Comparison of ENCODE assay signal across 21 cellular contexts in genomic region chr20:45538209-45538798, GRCh38. TPM values are rescaled to one million over a fixed set of nuclear protein-coding genes. Genes with fewer than 3 reads are reported as not detected.
DNase-seq lines count a peak whose midpoint lies in the region; ATAC-seq, FAIRE-seq and TF ChIP-seq lines count a peak whose summit lies in the region.
"Had no signal": no experiment of that assay in that cellular context is flagged by ENCODE, and none has a peak within 500 bp of the region (broad histone marks: within the 10 kb centered on the region; RNA-seq: fewer than 3 reads in every experiment).

No MANE protein-coding gene starts in this region.

- H3K9me3 Mint-ChIP-seq in neural progenitor cell, result no peaks in the 10 kb centered on the region
- H3K9me3 Mint-ChIP-seq in mesothelial cell of epicardium, result no peaks in the 10 kb centered on the region
- H3K9me3 Mint-ChIP-seq: activated T-helper 2 cell treated with anti-CD3 and anti-CD28 coated beads, Interferon-gamma antibody, Interleukin-2, Interleukin-4, amounts not matched to agents 10 μg/mL and 5 μg/mL and 100 μg/mL, durations not matched to agents 14 hours and 24 hours and 36 hours; effector memory CD8-positive, alpha-beta T cell; stimulated activated effector memory CD8-positive, alpha-beta T cell treated with anti-CD3 and anti-CD28 coated beads, Interleukin-12 subunit alpha, Interleukin-12 subunit beta, amount 100 ng/mL, for 72 hours had no signal

- no peaks in the 10 kb centered on the region for H4K20me1 ChIP-seq in H1 (replicated peaks in 1 of 2; ENCODE audit: control insufficient read depth in 1 of 2, insufficient read depth in 2 of 2, low read length in 2 of 2)
- no peaks in the 10 kb centered on the region for H4K20me1 ChIP-seq in neural progenitor cell (ENCODE audit: low read depth)

- H3K4me3 Mint-ChIP-seq in neural progenitor cell (no peak overlapping the region), mesothelial cell of epicardium (no peak overlapping the region)
- H3K4me3 Mint-ChIP-seq: effector memory CD8-positive, alpha-beta T cell; naive B cell; stimulated activated effector memory CD8-positive, alpha-beta T cell treated with anti-CD3 and anti-CD28 coated beads, Interleukin-12 subunit alpha, Interleukin-12 subunit beta, amount 100 ng/mL, for 72 hours had no signal

- no peaks in the 10 kb centered on the region for H3K4me1 Mint-ChIP-seq in neural progenitor cell
- H3K4me1 Mint-ChIP-seq in mesothelial cell of epicardium, result no peaks in the 10 kb centered on the region
- H3K4me1 Mint-ChIP-seq: naive B cell; stimulated activated effector memory CD8-positive, alpha-beta T cell treated with anti-CD3 and anti-CD28 coated beads, Interleukin-12 subunit alpha, Interleukin-12 subunit beta, amount 100 ng/mL, for 72 hours had no signal

- ATAC-seq in GM18858 (IDR thresholded peaks at IDR 0.05; ENCODE audit: unreplicated experiment), result no peak
- no peak for ATAC-seq in HG03135 (IDR thresholded peaks at IDR 0.05; ENCODE audit: unreplicated experiment)
- ATAC-seq: effector memory CD8-positive, alpha-beta T cell; lower lobe of right lung; stimulated activated effector memory CD8-positive, alpha-beta T cell treated with anti-CD3 and anti-CD28 coated beads, Interleukin-12 subunit alpha, Interleukin-12 subunit beta, amount 100 ng/mL, for 72 hours had no signal

- H3K36me3 ChIP-seq in H1 (ENCODE audit: control insufficient read depth in 2 of 4, insufficient read depth in 4 of 4, low read length in 3 of 4) (no peaks in the 10 kb centered on the region), neural progenitor cell (no peaks in the 10 kb centered on the region)
- H3K36me3 ChIP-seq: lower lobe of right lung, tibial nerve had no signal

- no peak overlapping the region for H3K27ac ChIP-seq in H1 (ENCODE audit: low read depth, low read length)
- no peak overlapping the region for H3K27ac ChIP-seq in neural progenitor cell
- H3K27ac ChIP-seq: lower lobe of right lung, tibial nerve, VCaP had no signal

- H3K36me3 Mint-ChIP-seq in neural progenitor cell (no peaks in the 10 kb centered on the region), mesothelial cell of epicardium (no peaks in the 10 kb centered on the region)
- H3K36me3 Mint-ChIP-seq: naive B cell; stimulated activated effector memory CD8-positive, alpha-beta T cell treated with anti-CD3 and anti-CD28 coated beads, Interleukin-12 subunit alpha, Interleukin-12 subunit beta, amount 100 ng/mL, for 72 hours had no signal

- H3K9ac ChIP-seq in H1 (replicated peaks in 1 of 4; ENCODE audit: extremely low read depth in 1 of 4, low read depth in 3 of 4, low read length in 3 of 4) (no peak overlapping the region), neural progenitor cell (no peak overlapping the region)

- no peak overlapping the region for H3K4ac ChIP-seq in H1 (replicated peaks; ENCODE audit: insufficient read length, low read depth, low read length)

- peak; percentile 36 for FAIRE-seq in H1 (lab: Jason Lieb, UNC)

- H3K14ac ChIP-seq in H1 (ENCODE audit: insufficient read length), result no peak overlapping the region

- no peaks in the 10 kb centered on the region for H3F3A ChIP-seq in neural progenitor cell (ENCODE audit: low read depth)

- no peak overlapping the region for H4K91ac ChIP-seq in H1 (replicated peaks; ENCODE audit: insufficient read length, low read length)

- TF ChIP-seq EP300 in H1 (IDR thresholded peaks at IDR 0.05; ENCODE audit: borderline replicate concordance in 1 of 2, low read depth in 2 of 2, low read length in 2 of 2), result no peak

- H2BK15ac ChIP-seq in H1 (ENCODE audit: low read length), result no peak overlapping the region

- H2BK120ac ChIP-seq in H1 (replicated peaks; ENCODE audit: low read depth, low read length), result no peak overlapping the region

- H3K9me3 ChIP-seq in H1 (ENCODE audit: insufficient read depth in 2 of 2, low read depth in 1 of 2, low read length in 1 of 2), result no peaks in the 10 kb centered on the region
- H3K9me3 ChIP-seq in neural progenitor cell (ENCODE audit: low read depth), result no peaks in the 10 kb centered on the region
- H3K9me3 ChIP-seq: lower lobe of right lung, tibial nerve had no signal

- 86% methylated on average over 7 of the region's 7 CpGs; no CpG with 5 or more reads in 1 of the 2 experiments for WGBS in H1 (ENCODE audit: extremely low coverage in 1 of 2, insufficient coverage in 1 of 2, insufficient read length in 1 of 2, insufficient replicate concordance in 2 of 2, low coverage in 1 of 2, low lambda C conversion rate in 2 of 2, missing lambda C conversion rate in 1 of 2), 2 experiments

- H3K4me3 ChIP-seq in GM12864 (ENCODE audit: low read depth, low read length) (no peak overlapping the region), NB4 (ENCODE audit: low read depth, low read length) (no peak overlapping the region), H1 (ENCODE audit: extremely low read depth in 1 of 4, insufficient read depth in 2 of 4, low read depth in 3 of 4, low read length in 4 of 4) (no peak overlapping the region), neural progenitor cell (no peak overlapping the region)
- H3K4me3 ChIP-seq: lower lobe of right lung, tibial nerve had no signal

- TF ChIP-seq CTCF in GM12864 (IDR thresholded peaks at IDR 0.05; ENCODE audit: low read depth, low read length, missing control alignments) (peak; percentile 18), NB4 (IDR thresholded peaks at IDR 0.05; ENCODE audit: low read depth, low read length) (peak; percentile 27), H1 (IDR thresholded peaks at IDR 0.05; ENCODE audit: control extremely low read depth in 1 of 3, insufficient read depth in 1 of 3, low read depth in 1 of 3, low read length in 3 of 3) (peak; percentile 43 to 75 (median 52)), neural progenitor cell (IDR thresholded peaks at IDR 0.05) (peak; percentile 37), mesothelial cell of epicardium (IDR thresholded peaks at IDR 0.05; ENCODE audit: unreplicated experiment) (no peak)

- no peaks in the 10 kb centered on the region for H3K23me2 ChIP-seq in H1 (ENCODE audit: low read depth, low read length)

- H3K56ac ChIP-seq in H1 (replicated peaks; ENCODE audit: insufficient read length, low read depth, low read length), result no peak overlapping the region

- DNase-seq in GM12864 (ENCODE audit: low read depth) (no peak), NB4 (ENCODE audit: low read depth) (no peak), H1 (ENCODE audit: low read depth in 1 of 2, low spot score in 2 of 2) (peak in 1 of 2 experiments; percentile 65), neural progenitor cell (ENCODE audit: low spot score) (peak; percentile 13), mesothelial cell of epicardium (ENCODE audit: low spot score in 2 of 2, unreplicated experiment in 2 of 2) (no peak)
- DNase-seq: cerebellar nuclear complex; effector memory CD8-positive, alpha-beta T cell; lower lobe of right lung; naive B cell; NCI-H187 treated with DMSO at 0.1 percent for 48 hours; NCI-H524 treated with DMSO at 0.1 percent for 48 hours; posterior cingulate gyrus; SW 1271 had no signal

- POLR2A ChIA-PET in H1 (lab: Charles Lee; ENCODE audit: partially characterized antibody), result interaction anchor here (0.7 kb wide), 1 partner anchor 233 kb away, joined by 3 read pairs; no protein-coding TSS in a partner anchor

- H3K79me2 ChIP-seq in H1 (ENCODE audit: control insufficient read depth in 1 of 2, insufficient read depth in 2 of 2, low read length in 2 of 2) (no peaks in the 10 kb centered on the region), neural progenitor cell (ENCODE audit: low read depth) (no peaks in the 10 kb centered on the region)

- H3K18ac ChIP-seq in H1 (ENCODE audit: extremely low read depth, low read length), result no peak overlapping the region

- H3K27me3 ChIP-seq in H1 (replicated peaks in 1 of 4; ENCODE audit: control insufficient read depth in 3 of 4, extremely low read depth in 1 of 4, insufficient read depth in 3 of 4, low read length in 3 of 4), result no peaks in the 10 kb centered on the region
- no peaks in the 10 kb centered on the region for H3K27me3 ChIP-seq in neural progenitor cell

- H3K27me3 Mint-ChIP-seq in neural progenitor cell (ENCODE audit: insufficient read depth, low read depth) (peaks cover 5% of the 10 kb centered on the region), mesothelial cell of epicardium (ENCODE audit: low read depth) (peaks cover 49% of the 10 kb centered on the region)

- no peak overlapping the region for H2BK5ac ChIP-seq in H1 (ENCODE audit: low read depth, low read length)

- H2BK20ac ChIP-seq in H1 (ENCODE audit: low read length), result no peak overlapping the region

- TF ChIP-seq POLR2A in NB4 (IDR thresholded peaks at IDR 0.05; ENCODE audit: extremely low read depth, insufficient read length) (no peak), H1 (IDR thresholded peaks at IDR 0.05; ENCODE audit: control extremely low read depth in 1 of 2, low read depth in 2 of 2, low read length in 2 of 2) (no peak)

- H4K5ac ChIP-seq in H1 (ENCODE audit: insufficient read length, low read depth, low read length), result no peak overlapping the region

- H3K79me1 ChIP-seq in H1 (ENCODE audit: low read depth, low read length), result no peaks in the 10 kb centered on the region

- H2AK5ac ChIP-seq in H1 (ENCODE audit: low read depth, low read length), result no peak overlapping the region

- H3K23ac ChIP-seq in H1 (ENCODE audit: insufficient read length), result no peak overlapping the region

- H4K8ac ChIP-seq in H1 (ENCODE audit: extremely low read depth, insufficient read depth, low read length), result no peak overlapping the region

- H2AFZ ChIP-seq in H1 (ENCODE audit: low read length) (no peak overlapping the region), neural progenitor cell (replicated peaks) (no peak overlapping the region)

- no peaks in the 10 kb centered on the region for H3K4me1 ChIP-seq in H1 (replicated peaks in 1 of 4; ENCODE audit: control insufficient read depth in 3 of 4, insufficient read depth in 4 of 4, low read length in 3 of 4)
- no peaks in the 10 kb centered on the region for H3K4me1 ChIP-seq in neural progenitor cell
- H3K4me1 ChIP-seq: lower lobe of right lung, tibial nerve had no signal

- H3K4me2 ChIP-seq in H1 (ENCODE audit: insufficient read depth in 1 of 2, low read depth in 2 of 2, low read length in 2 of 2) (no peak overlapping the region), neural progenitor cell (no peak overlapping the region)

- CTCF ChIA-PET in H1 (lab: Charles Lee; ENCODE audit: partially characterized antibody), result interaction anchor here (0.6 to 6.5 kb wide), 32 partner anchors 8 to 425 kb away, joined by 3 to 42 read pairs (median 4); partner anchors contain the start of gene EPPIN

- peak; percentile 29 to 47; a peak in 2 of 4 replicates for TF ChIP-seq RAD21 in H1 (IDR thresholded peaks at IDR 0.05 in 1 of 2, conservative IDR thresholded peaks at IDR 0.05 in 1 of 2; ENCODE audit: low read depth in 2 of 2, low read length in 2 of 2)

- H3K27ac Mint-ChIP-seq in neural progenitor cell (no peak overlapping the region), mesothelial cell of epicardium (no peak overlapping the region)
- H3K27ac Mint-ChIP-seq: activated T-helper 2 cell treated with anti-CD3 and anti-CD28 coated beads, Interferon-gamma antibody, Interleukin-2, Interleukin-4, amounts not matched to agents 10 μg/mL and 5 μg/mL and 100 μg/mL, durations not matched to agents 14 hours and 24 hours and 36 hours; effector memory CD8-positive, alpha-beta T cell; naive B cell; stimulated activated effector memory CD8-positive, alpha-beta T cell treated with anti-CD3 and anti-CD28 coated beads, Interleukin-12 subunit alpha, Interleukin-12 subunit beta, amount 100 ng/mL, for 72 hours had no signal

- no peak overlapping the region for H2BK12ac ChIP-seq in H1 (ENCODE audit: low read depth, low read length)

RNA-seq across cellular contexts. Expression of gene WFDC6, which starts 1.0 kb away (rescaled TPM):
- total RNA-seq in H1 (2021; fragmentation: NEBNext Ultra II Directional; extraction: Animal tissue kit (Norgen Biotek cat#: 25700)), result not detected in 2 replicates
- not detected in 2 replicates for polyA plus RNA-seq in H1 (2011; rRNA removed)
- polyA plus RNA-seq in H1 (2011; cell fraction: cytosol; rRNA removed), result not detected
- not detected for polyA plus RNA-seq in H1 (2011; cell fraction: nucleus; rRNA removed)
- polyA plus RNA-seq in H1 (2012, experiment 1 of 2), result not detected in 4 replicates
- not detected for polyA plus RNA-seq in H1 (2012, experiment 2 of 2)
- 0.10 TPM for polyA plus RNA-seq in H1 (2013, experiment 1 of 2)
- polyA plus RNA-seq in H1 (2013, experiment 2 of 2), result not detected
- polyA minus RNA-seq in H1 (2011; rRNA and poly(A)+ RNA removed), result not detected in 2 replicates
- polyA minus RNA-seq in H1 (2011; cell fraction: cytosol; rRNA and poly(A)+ RNA removed), result not detected
- not detected for polyA minus RNA-seq in H1 (2011; cell fraction: nucleus; rRNA and poly(A)+ RNA removed)
- not detected in 2 replicates for total RNA-seq in neural progenitor cell (ENCODE audit: low replicate concordance)
- not detected in 3 replicates for total RNA-seq in mesothelial cell of epicardium
- total RNA-seq: activated T-helper 2 cell treated with anti-CD3 and anti-CD28 coated beads, Interferon-gamma antibody, Interleukin-2, Interleukin-4, amounts not matched to agents 10 μg/mL and 5 μg/mL and 100 μg/mL, durations not matched to agents 14 hours and 24 hours and 36 hours; fibroblast of villous mesenchyme; lower lobe of right lung; tibial nerve had no signal
- polyA plus RNA-seq: BJ had no signal

RNA-seq across cellular contexts. Expression of gene EPPIN, which starts 8.9 kb away (rescaled TPM):
- 0.13 TPM in 1 of 2 replicates, not detected in the other for total RNA-seq in H1 (2021; fragmentation: NEBNext Ultra II Directional; extraction: Animal tissue kit (Norgen Biotek cat#: 25700))
- polyA plus RNA-seq in H1 (2011; rRNA removed), result 0.06 TPM in 1 of 2 replicates, not detected in the other
- not detected for polyA plus RNA-seq in H1 (2011; cell fraction: cytosol; rRNA removed)
- polyA plus RNA-seq in H1 (2011; cell fraction: nucleus; rRNA removed), result 0.17 TPM
- polyA plus RNA-seq in H1 (2012, experiment 1 of 2), result 0.20 to 0.54 TPM (median 0.34 TPM) in 4 replicates
- 0.14 TPM for polyA plus RNA-seq in H1 (2012, experiment 2 of 2)
- 0.14 TPM for polyA plus RNA-seq in H1 (2013, experiment 1 of 2)
- 0.20 TPM for polyA plus RNA-seq in H1 (2013, experiment 2 of 2)
- polyA minus RNA-seq in H1 (2011; rRNA and poly(A)+ RNA removed), result not detected in 2 replicates
- polyA minus RNA-seq in H1 (2011; cell fraction: cytosol; rRNA and poly(A)+ RNA removed), result not detected
- polyA minus RNA-seq in H1 (2011; cell fraction: nucleus; rRNA and poly(A)+ RNA removed), result 0.20 TPM
- total RNA-seq in neural progenitor cell (ENCODE audit: low replicate concordance), result not detected in 2 replicates
- total RNA-seq in mesothelial cell of epicardium, result not detected in 3 replicates
- total RNA-seq: activated T-helper 2 cell treated with anti-CD3 and anti-CD28 coated beads, Interferon-gamma antibody, Interleukin-2, Interleukin-4, amounts not matched to agents 10 μg/mL and 5 μg/mL and 100 μg/mL, durations not matched to agents 14 hours and 24 hours and 36 hours; fibroblast of villous mesenchyme; tibial nerve had no signal
- polyA plus RNA-seq: BJ had no signal

RNA-seq across cellular contexts. Expression of gene SPINT3, which starts 22.9 kb away (rescaled TPM):
- not detected in 2 replicates for total RNA-seq in H1 (2021; fragmentation: NEBNext Ultra II Directional; extraction: Animal tissue kit (Norgen Biotek cat#: 25700))
- polyA plus RNA-seq in H1 (2011; rRNA removed), result not detected in 2 replicates
- polyA plus RNA-seq in H1 (2011; cell fraction: cytosol; rRNA removed), result not detected
- polyA plus RNA-seq in H1 (2011; cell fraction: nucleus; rRNA removed), result not detected
- polyA plus RNA-seq in H1 (2012, experiment 1 of 2), result not detected in 4 replicates
- not detected for polyA plus RNA-seq in H1 (2012, experiment 2 of 2)
- not detected for polyA plus RNA-seq in H1 (2013, experiment 1 of 2)
- polyA plus RNA-seq in H1 (2013, experiment 2 of 2), result not detected
- not detected in 2 replicates for polyA minus RNA-seq in H1 (2011; rRNA and poly(A)+ RNA removed)
- polyA minus RNA-seq in H1 (2011; cell fraction: cytosol; rRNA and poly(A)+ RNA removed), result not detected
- not detected for polyA minus RNA-seq in H1 (2011; cell fraction: nucleus; rRNA and poly(A)+ RNA removed)
- total RNA-seq in neural progenitor cell (ENCODE audit: low replicate concordance) (not detected in 2 replicates), mesothelial cell of epicardium (not detected in 3 replicates)
- total RNA-seq: activated T-helper 2 cell treated with anti-CD3 and anti-CD28 coated beads, Interferon-gamma antibody, Interleukin-2, Interleukin-4, amounts not matched to agents 10 μg/mL and 5 μg/mL and 100 μg/mL, durations not matched to agents 14 hours and 24 hours and 36 hours; fibroblast of villous mesenchyme; lower lobe of right lung; tibial nerve had no signal
- polyA plus RNA-seq: BJ had no signal

RNA-seq across cellular contexts. Expression of gene WFDC8, which starts 40.8 kb away (rescaled TPM):
- total RNA-seq in H1 (2021; fragmentation: NEBNext Ultra II Directional; extraction: Animal tissue kit (Norgen Biotek cat#: 25700)), result not detected in 2 replicates
- not detected in 2 replicates for polyA plus RNA-seq in H1 (2011; rRNA removed)
- not detected for polyA plus RNA-seq in H1 (2011; cell fraction: cytosol; rRNA removed)
- not detected for polyA plus RNA-seq in H1 (2011; cell fraction: nucleus; rRNA removed)
- polyA plus RNA-seq in H1 (2012, experiment 1 of 2), result 0.14 to 0.17 TPM in 2 of 4 replicates, not detected in the others
- polyA plus RNA-seq in H1 (2012, experiment 2 of 2), result not detected
- polyA plus RNA-seq in H1 (2013, experiment 1 of 2), result not detected
- not detected for polyA plus RNA-seq in H1 (2013, experiment 2 of 2)
- polyA minus RNA-seq in H1 (2011; rRNA and poly(A)+ RNA removed), result not detected in 2 replicates
- not detected for polyA minus RNA-seq in H1 (2011; cell fraction: cytosol; rRNA and poly(A)+ RNA removed)
- not detected for polyA minus RNA-seq in H1 (2011; cell fraction: nucleus; rRNA and poly(A)+ RNA removed)
- not detected in 2 replicates for total RNA-seq in neural progenitor cell (ENCODE audit: low replicate concordance)
- total RNA-seq in mesothelial cell of epicardium, result not detected in 3 replicates
- total RNA-seq: activated T-helper 2 cell treated with anti-CD3 and anti-CD28 coated beads, Interferon-gamma antibody, Interleukin-2, Interleukin-4, amounts not matched to agents 10 μg/mL and 5 μg/mL and 100 μg/mL, durations not matched to agents 14 hours and 24 hours and 36 hours; fibroblast of villous mesenchyme; lower lobe of right lung; tibial nerve had no signal
- polyA plus RNA-seq: BJ had no signal
